Comparison of ENCODE assay signal across 1 cellular context in the genomic region with DNA sequence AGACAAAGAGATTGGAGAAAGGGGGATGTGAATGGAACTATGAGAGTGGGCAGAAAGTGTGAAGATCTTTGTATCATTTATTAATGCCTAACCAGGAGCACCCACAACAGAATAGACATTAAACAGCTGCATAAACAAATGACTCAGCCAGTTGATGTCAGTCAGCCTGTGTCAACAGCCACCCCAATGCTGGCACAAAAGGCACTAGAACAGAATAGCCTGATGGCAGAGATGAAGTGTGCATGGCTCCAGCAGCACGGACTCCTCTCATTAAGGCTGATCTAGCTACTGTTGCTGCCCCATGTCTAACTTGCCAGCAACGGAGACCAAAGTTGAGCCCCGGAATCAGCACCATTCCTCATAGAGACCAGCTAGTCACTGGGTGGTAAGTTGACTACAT.
TF ChIP-seq lines count a peak whose summit lies in the region.

No MANE protein-coding gene starts in this region.

TF ChIP-seq in H1, 55 proteins besides CTCF, POLR2A, EP300 and RAD21 (continued from another document):
- TF ChIP-seq, protein P1, sequence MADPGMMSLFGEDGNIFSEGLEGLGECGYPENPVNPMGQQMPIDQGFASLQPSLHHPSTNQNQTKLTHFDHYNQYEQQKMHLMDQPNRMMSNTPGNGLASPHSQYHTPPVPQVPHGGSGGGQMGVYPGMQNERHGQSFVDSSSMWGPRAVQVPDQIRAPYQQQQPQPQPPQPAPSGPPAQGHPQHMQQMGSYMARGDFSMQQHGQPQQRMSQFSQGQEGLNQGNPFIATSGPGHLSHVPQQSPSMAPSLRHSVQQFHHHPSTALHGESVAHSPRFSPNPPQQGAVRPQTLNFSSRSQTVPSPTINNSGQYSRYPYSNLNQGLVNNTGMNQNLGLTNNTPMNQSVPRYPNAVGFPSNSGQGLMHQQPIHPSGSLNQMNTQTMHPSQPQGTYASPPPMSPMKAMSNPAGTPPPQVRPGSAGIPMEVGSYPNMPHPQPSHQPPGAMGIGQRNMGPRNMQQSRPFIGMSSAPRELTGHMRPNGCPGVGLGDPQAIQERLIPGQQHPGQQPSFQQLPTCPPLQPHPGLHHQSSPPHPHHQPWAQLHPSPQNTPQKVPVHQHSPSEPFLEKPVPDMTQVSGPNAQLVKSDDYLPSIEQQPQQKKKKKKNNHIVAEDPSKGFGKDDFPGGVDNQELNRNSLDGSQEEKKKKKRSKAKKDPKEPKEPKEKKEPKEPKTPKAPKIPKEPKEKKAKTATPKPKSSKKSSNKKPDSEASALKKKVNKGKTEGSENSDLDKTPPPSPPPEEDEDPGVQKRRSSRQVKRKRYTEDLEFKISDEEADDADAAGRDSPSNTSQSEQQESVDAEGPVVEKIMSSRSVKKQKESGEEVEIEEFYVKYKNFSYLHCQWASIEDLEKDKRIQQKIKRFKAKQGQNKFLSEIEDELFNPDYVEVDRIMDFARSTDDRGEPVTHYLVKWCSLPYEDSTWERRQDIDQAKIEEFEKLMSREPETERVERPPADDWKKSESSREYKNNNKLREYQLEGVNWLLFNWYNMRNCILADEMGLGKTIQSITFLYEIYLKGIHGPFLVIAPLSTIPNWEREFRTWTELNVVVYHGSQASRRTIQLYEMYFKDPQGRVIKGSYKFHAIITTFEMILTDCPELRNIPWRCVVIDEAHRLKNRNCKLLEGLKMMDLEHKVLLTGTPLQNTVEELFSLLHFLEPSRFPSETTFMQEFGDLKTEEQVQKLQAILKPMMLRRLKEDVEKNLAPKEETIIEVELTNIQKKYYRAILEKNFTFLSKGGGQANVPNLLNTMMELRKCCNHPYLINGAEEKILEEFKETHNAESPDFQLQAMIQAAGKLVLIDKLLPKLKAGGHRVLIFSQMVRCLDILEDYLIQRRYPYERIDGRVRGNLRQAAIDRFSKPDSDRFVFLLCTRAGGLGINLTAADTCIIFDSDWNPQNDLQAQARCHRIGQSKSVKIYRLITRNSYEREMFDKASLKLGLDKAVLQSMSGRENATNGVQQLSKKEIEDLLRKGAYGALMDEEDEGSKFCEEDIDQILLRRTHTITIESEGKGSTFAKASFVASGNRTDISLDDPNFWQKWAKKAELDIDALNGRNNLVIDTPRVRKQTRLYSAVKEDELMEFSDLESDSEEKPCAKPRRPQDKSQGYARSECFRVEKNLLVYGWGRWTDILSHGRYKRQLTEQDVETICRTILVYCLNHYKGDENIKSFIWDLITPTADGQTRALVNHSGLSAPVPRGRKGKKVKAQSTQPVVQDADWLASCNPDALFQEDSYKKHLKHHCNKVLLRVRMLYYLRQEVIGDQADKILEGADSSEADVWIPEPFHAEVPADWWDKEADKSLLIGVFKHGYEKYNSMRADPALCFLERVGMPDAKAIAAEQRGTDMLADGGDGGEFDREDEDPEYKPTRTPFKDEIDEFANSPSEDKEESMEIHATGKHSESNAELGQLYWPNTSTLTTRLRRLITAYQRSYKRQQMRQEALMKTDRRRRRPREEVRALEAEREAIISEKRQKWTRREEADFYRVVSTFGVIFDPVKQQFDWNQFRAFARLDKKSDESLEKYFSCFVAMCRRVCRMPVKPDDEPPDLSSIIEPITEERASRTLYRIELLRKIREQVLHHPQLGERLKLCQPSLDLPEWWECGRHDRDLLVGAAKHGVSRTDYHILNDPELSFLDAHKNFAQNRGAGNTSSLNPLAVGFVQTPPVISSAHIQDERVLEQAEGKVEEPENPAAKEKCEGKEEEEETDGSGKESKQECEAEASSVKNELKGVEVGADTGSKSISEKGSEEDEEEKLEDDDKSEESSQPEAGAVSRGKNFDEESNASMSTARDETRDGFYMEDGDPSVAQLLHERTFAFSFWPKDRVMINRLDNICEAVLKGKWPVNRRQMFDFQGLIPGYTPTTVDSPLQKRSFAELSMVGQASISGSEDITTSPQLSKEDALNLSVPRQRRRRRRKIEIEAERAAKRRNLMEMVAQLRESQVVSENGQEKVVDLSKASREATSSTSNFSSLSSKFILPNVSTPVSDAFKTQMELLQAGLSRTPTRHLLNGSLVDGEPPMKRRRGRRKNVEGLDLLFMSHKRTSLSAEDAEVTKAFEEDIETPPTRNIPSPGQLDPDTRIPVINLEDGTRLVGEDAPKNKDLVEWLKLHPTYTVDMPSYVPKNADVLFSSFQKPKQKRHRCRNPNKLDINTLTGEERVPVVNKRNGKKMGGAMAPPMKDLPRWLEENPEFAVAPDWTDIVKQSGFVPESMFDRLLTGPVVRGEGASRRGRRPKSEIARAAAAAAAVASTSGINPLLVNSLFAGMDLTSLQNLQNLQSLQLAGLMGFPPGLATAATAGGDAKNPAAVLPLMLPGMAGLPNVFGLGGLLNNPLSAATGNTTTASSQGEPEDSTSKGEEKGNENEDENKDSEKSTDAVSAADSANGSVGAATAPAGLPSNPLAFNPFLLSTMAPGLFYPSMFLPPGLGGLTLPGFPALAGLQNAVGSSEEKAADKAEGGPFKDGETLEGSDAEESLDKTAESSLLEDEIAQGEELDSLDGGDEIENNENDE (IDR thresholded peaks at IDR 0.05; ENCODE audit: insufficient replicate concordance, low read length): no peak
- TF ChIP-seq SP2 (IDR thresholded peaks at IDR 0.05; ENCODE audit: low read length) (no peak), JUND (IDR thresholded peaks at IDR 0.05; ENCODE audit: low read length) (no peak), MAFK (IDR thresholded peaks at IDR 0.05; ENCODE audit: low read depth, low read length) (no peak), HDAC6 (IDR thresholded peaks at IDR 0.05; ENCODE audit: low read depth, low read length) (no peak), CBX5 (IDR thresholded peaks at IDR 0.05; ENCODE audit: low read depth, low read length) (no peak), SP4 (IDR thresholded peaks at IDR 0.05; ENCODE audit: low read length) (no peak), CEBPB (IDR thresholded peaks at IDR 0.05; ENCODE audit: low read depth, low read length) (no peak)
- TF ChIP-seq, protein P2, sequence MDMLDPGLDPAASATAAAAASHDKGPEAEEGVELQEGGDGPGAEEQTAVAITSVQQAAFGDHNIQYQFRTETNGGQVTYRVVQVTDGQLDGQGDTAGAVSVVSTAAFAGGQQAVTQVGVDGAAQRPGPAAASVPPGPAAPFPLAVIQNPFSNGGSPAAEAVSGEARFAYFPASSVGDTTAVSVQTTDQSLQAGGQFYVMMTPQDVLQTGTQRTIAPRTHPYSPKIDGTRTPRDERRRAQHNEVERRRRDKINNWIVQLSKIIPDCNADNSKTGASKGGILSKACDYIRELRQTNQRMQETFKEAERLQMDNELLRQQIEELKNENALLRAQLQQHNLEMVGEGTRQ (IDR thresholded peaks at IDR 0.05; ENCODE audit: low read length): no peak
TF ChIP-seq in H1: peak in this region for 0.
